In genomic region chr7:142808802-142809583, GRCh38 we compare ENCODE assay signal across 9 cellular contexts. TPM values are rescaled to one million over a fixed set of nuclear protein-coding genes. Genes with fewer than 3 reads are reported as not detected.
DNase-seq lines count a peak whose midpoint lies in the region; ATAC-seq and TF ChIP-seq lines count a peak whose summit lies in the region.
"Had no signal": no experiment of that assay in that cellular context is flagged by ENCODE, and none has a peak within 500 bp of the region (broad histone marks: within the 10 kb centered on the region; RNA-seq: fewer than 3 reads in every experiment).

No MANE protein-coding gene starts in this region.

- intact Hi-C loops in Right ventricle myocardium inferior (cut with DNase I) (no loop called here), esophagus squamous epithelium (cut with DNase I) (no loop called here), dorsolateral prefrontal cortex (cut with DNase I) (no loop called here)

- H3K36me3 ChIP-seq in right atrium auricular region, result no peaks in the 10 kb centered on the region
- no peaks in the 10 kb centered on the region for H3K36me3 ChIP-seq in esophagus squamous epithelium

- ATAC-seq in Right ventricle myocardium inferior, result peak; percentile 30
- ATAC-seq in HG03439 (IDR thresholded peaks at IDR 0.05; ENCODE audit: unreplicated experiment), result peak; percentile 92
- ATAC-seq: A549 had no signal

- H3K4me3 ChIP-seq in right atrium auricular region (no peak overlapping the region), esophagus squamous epithelium (no peak overlapping the region), dorsolateral prefrontal cortex (no peak overlapping the region)
- H3K4me3 ChIP-seq: A549 had no signal

- 32 to 61% methylated on average over 4 to 6 of the region's 6 CpGs for WGBS in esophagus squamous epithelium, 2 donors

- TF ChIP-seq CTCF in right atrium auricular region (IDR thresholded peaks at IDR 0.05) (no peak), esophagus squamous epithelium (IDR thresholded peaks at IDR 0.05) (no peak), dorsolateral prefrontal cortex (IDR thresholded peaks at IDR 0.05 in 54 of 56, conservative IDR thresholded peaks at IDR 0.05 in 2 of 56; ENCODE audit: low read depth in 1 of 56, partially characterized antibody in 56 of 56) (no peak)

- DNase-seq in Right ventricle myocardium inferior (ENCODE audit: missing footprints), result no peak
- no peak for DNase-seq in right atrium auricular region (ENCODE audit: low spot score)
- DNase-seq in activated CD4-positive, alpha-beta T cell treated with anti-CD3 and anti-CD28 coated beads, Interleukin-2, amount 50 U/mL, for 48 hours, result peak; percentile 93 to 95
- DNase-seq in esophagus squamous epithelium (lab: John Stamatoyannopoulos, UW), result peak; percentile 59
- DNase-seq in stimulated activated CD8-positive, alpha-beta memory T cell treated with anti-CD3 and anti-CD28 coated beads, Interleukin-2, amount 100 ng/mL, for 48 hours (ENCODE audit: low read depth in 2 of 2), result peak; percentile 78 to 89
- DNase-seq in dorsolateral prefrontal cortex, result no peak
- DNase-seq in NCI-H82 (lab: John Stamatoyannopoulos, UW), result no peak

- H3K27me3 ChIP-seq in right atrium auricular region, result no peaks in the 10 kb centered on the region
- H3K27me3 ChIP-seq in esophagus squamous epithelium, result peaks cover 0 to 58% (median 0%) of the 10 kb centered on the region in 4 donors
- H3K27me3 ChIP-seq in dorsolateral prefrontal cortex, result peaks cover 0 to 67% (median 8%) of the 10 kb centered on the region in 45 donors

- no peaks in the 10 kb centered on the region for H3K9me3 ChIP-seq in right atrium auricular region
- H3K9me3 ChIP-seq in esophagus squamous epithelium, result no peaks in the 10 kb centered on the region
- H3K9me3 ChIP-seq: A549 had no signal

- H3K27ac ChIP-seq in right atrium auricular region (no peak overlapping the region), esophagus squamous epithelium (peak overlapping the region in 2 of 4 donors; percentile 67 to 68), dorsolateral prefrontal cortex (peak overlapping the region in 2 of 59 donors; percentile 3 to 11)
- H3K27ac ChIP-seq: A549 had no signal

- H3K4me1 ChIP-seq in right atrium auricular region, result no peaks in the 10 kb centered on the region
- peaks cover 0 to 4% (median 0%) of the 10 kb centered on the region in 3 donors for H3K4me1 ChIP-seq in esophagus squamous epithelium
- H3K4me1 ChIP-seq: A549 had no signal

- TF ChIP-seq POLR2A in esophagus squamous epithelium (IDR thresholded peaks at IDR 0.05), result peak in 1 of 4 donors; percentile 62

RNA-seq across cellular contexts. Expression of gene PRSS2, which starts 38.2 kb away (rescaled TPM):
- total RNA-seq in Right ventricle myocardium inferior, result not detected
- under 1 TPM in 1 of 2 donors, not detected in 1; 0.51 TPM for total RNA-seq in right atrium auricular region
- not detected for total RNA-seq in esophagus squamous epithelium
- total RNA-seq in dorsolateral prefrontal cortex, result not detected

RNA-seq across cellular contexts. Expression of gene EPHB6, which starts 45.9 kb away (rescaled TPM):
- 3.3 TPM for total RNA-seq in Right ventricle myocardium inferior
- 10 to 100 TPM in 1 of 2 donors, 1 to 10 TPM in 1; 8.2 to 19.4 TPM for total RNA-seq in right atrium auricular region
- total RNA-seq in esophagus squamous epithelium, result 10 to 100 TPM; 15.2 to 40.4 (median 26.1) TPM
- 100 to 1,000 TPM in 119 of 120 experiments, 10 to 100 TPM in 1; 87.8 to 336 (median 232) TPM for total RNA-seq in dorsolateral prefrontal cortex

RNA-seq across cellular contexts. Expression of gene PRSS1, which starts 59.7 kb away (rescaled TPM):
- total RNA-seq in Right ventricle myocardium inferior, result not detected
- total RNA-seq in right atrium auricular region, result not detected
- not detected for total RNA-seq in esophagus squamous epithelium
- not detected for total RNA-seq in dorsolateral prefrontal cortex

Comparison
In these comparisons a context has a peak if more than half of its experiments do, and no peak if none do; other contexts are left out.
1. DNase-seq: peak in activated CD4-positive, alpha-beta T cell treated with anti-CD3 and anti-CD28 coated beads, Interleukin-2, amount 50 U/mL, for 48 hours (2 of 2), esophagus squamous epithelium (single experiment) and stimulated activated CD8-positive, alpha-beta memory T cell treated with anti-CD3 and anti-CD28 coated beads, Interleukin-2, amount 100 ng/mL, for 48 hours (2 of 2); none in Right ventricle myocardium inferior (single experiment), right atrium auricular region (single experiment), dorsolateral prefrontal cortex (0 of 10) and NCI-H82 (single experiment).